ENCODE assay signal across 29 cellular contexts in genomic region chr14:43525647-43526046, GRCh38.
"Had no signal": no experiment of that assay in that cellular context is flagged by ENCODE, and none has a peak within 500 bp of the region (broad histone marks: within the 10 kb centered on the region; RNA-seq: fewer than 3 reads in every experiment).

No MANE protein-coding gene starts in this region.

- H3K4me1 Mint-ChIP-seq: memory B cell; natural killer cell; neural crest cell; stimulated activated naive CD8-positive, alpha-beta T cell treated with anti-CD3 and anti-CD28 coated beads, Interleukin-15, amount 100 ng/mL, for 72 hours had no signal

- DNase-seq: dermis blood vessel endothelial cell; effector memory CD4-positive, alpha-beta T cell; erythroblast; head of caudate nucleus; natural killer cell; stimulated activated CD4-positive, alpha-beta T cell treated with anti-CD3 and anti-CD28 coated beads, Interleukin-12 subunit alpha, Interleukin-12 subunit beta, amount 100 ng/mL, for 4 hours; stimulated activated CD4-positive, alpha-beta T cell treated with anti-CD3 and anti-CD28 coated beads, Interleukin-1b, Interleukin-23, amount 100 ng/mL, for 48 hours; stimulated activated CD4-positive, alpha-beta T cell treated with anti-CD3 and anti-CD28 coated beads, Interleukin-4, amount 100 ng/mL, for 1 hour; stimulated activated CD8-positive, alpha-beta memory T cell treated with anti-CD3 and anti-CD28 coated beads, Interleukin-4, amount 100 ng/mL, for 48 hours; stimulated activated naive CD4-positive, alpha-beta T cell; stimulated activated naive CD8-positive, alpha-beta T cell treated with anti-CD3 and anti-CD28 coated beads, Interleukin-15, amount 100 ng/mL, for 72 hours; transverse colon; upper lobe of right lung; uterus had no signal

- H3K79me2 ChIP-seq: parathyroid adenoma had no signal

- H3K4me1 ChIP-seq: parathyroid adenoma, right atrium auricular region, transverse colon, upper lobe of right lung, uterus had no signal

- H3K4me3 Mint-ChIP-seq: memory B cell; natural killer cell; neural crest cell; stimulated activated naive CD8-positive, alpha-beta T cell treated with anti-CD3 and anti-CD28 coated beads, Interleukin-15, amount 100 ng/mL, for 72 hours had no signal

- H3K27me3 ChIP-seq: neutrophil, right atrium auricular region, suprapubic skin, transverse colon, upper lobe of right lung, uterus had no signal

- FAIRE-seq: endothelial cell of umbilical vein, frontal cortex, keratinocyte had no signal

- H3K9me3 Mint-ChIP-seq: neural crest cell had no signal

- H3K4me2 ChIP-seq: smooth muscle cell had no signal

- H3K27ac Mint-ChIP-seq: memory B cell; natural killer cell; progenitor cell of endocrine pancreas; stimulated activated naive CD8-positive, alpha-beta T cell treated with anti-CD3 and anti-CD28 coated beads, Interleukin-15, amount 100 ng/mL, for 72 hours had no signal

- H2AFZ ChIP-seq: parathyroid adenoma had no signal

- H3K9me3 ChIP-seq: neutrophil, right atrium auricular region, suprapubic skin, transverse colon, upper lobe of right lung, uterus had no signal

- H3K36me3 Mint-ChIP-seq: memory B cell, natural killer cell had no signal

- ATAC-seq: left lobe of liver; natural killer cell; sciatic nerve; stimulated activated naive CD8-positive, alpha-beta T cell treated with anti-CD3 and anti-CD28 coated beads, Interleukin-15, amount 100 ng/mL, for 72 hours; upper lobe of right lung had no signal

- H3K27ac ChIP-seq: coronary artery, neutrophil, parathyroid adenoma, right atrium auricular region, suprapubic skin, transverse colon, upper lobe of right lung, uterus had no signal

- H3K4me3 ChIP-seq: coronary artery, lung, right atrium auricular region, smooth muscle cell, suprapubic skin, transverse colon, upper lobe of right lung, uterus had no signal

- H3K9ac ChIP-seq: parathyroid adenoma had no signal

- H3K27me3 Mint-ChIP-seq: memory B cell; progenitor cell of endocrine pancreas; stimulated activated naive CD8-positive, alpha-beta T cell treated with anti-CD3 and anti-CD28 coated beads, Interleukin-15, amount 100 ng/mL, for 72 hours had no signal

- H3K36me3 ChIP-seq: neutrophil, right atrium auricular region, suprapubic skin, transverse colon, upper lobe of right lung, uterus had no signal
